ENCODE assay signal across 8 cellular contexts in genomic region chr1:243205028-243205501, GRCh38. TPM values are rescaled to one million over a fixed set of nuclear protein-coding genes. Genes with fewer than 3 reads are reported as not detected.
DNase-seq lines count a peak whose midpoint lies in the region; ATAC-seq, FAIRE-seq and TF ChIP-seq lines count a peak whose summit lies in the region.
"Not testable (repeated sequence)": the region's sequence is repeated elsewhere in the genome, so short reads cannot be mapped to it uniquely, and the experiment has no call there.

No MANE protein-coding gene starts in this region.

- peak; percentile 100 for ATAC-seq in foreskin keratinocyte

- H3K27me3 ChIP-seq in HUES64 (ENCODE audit: insufficient read depth, low read length); bronchial epithelial cell (ENCODE audit: control insufficient read depth, insufficient read depth, low read length); foreskin keratinocyte; kidney epithelial cell (ENCODE audit: control insufficient read depth, insufficient read depth, low read length): not testable (repeated sequence)

- not testable (repeated sequence) for FAIRE-seq in bronchial epithelial cell (lab: Jason Lieb, UNC)

- not testable (repeated sequence) for H3K4me1 ChIP-seq in HUES64 (ENCODE audit: insufficient read depth, low read length); foreskin keratinocyte

- 79% methylated on average over 3 of the region's 3 CpGs for WGBS in HUES64

- H3K9me3 ChIP-seq in HUES64 (ENCODE audit: insufficient read depth, low read depth, low read length); SK-N-MC (ENCODE audit: low read depth, low read length): not testable (repeated sequence)

- TF ChIP-seq CTCF in bronchial epithelial cell (IDR thresholded peaks at IDR 0.05; ENCODE audit: insufficient read depth, low read length, severe bottlenecking); foreskin keratinocyte (conservative IDR thresholded peaks at IDR 0.05); kidney epithelial cell (IDR thresholded peaks at IDR 0.05; ENCODE audit: insufficient read depth, low read length, poor library complexity, severe bottlenecking): not testable (repeated sequence)

- DNase-seq in A172 (ENCODE audit: low spot score), result peak; percentile 95
- DNase-seq in ELR (ENCODE audit: low read depth), result peak; percentile 77
- not testable (repeated sequence) for DNase-seq in SK-N-MC (ENCODE audit: low read depth, low spot score)
- peak; percentile 55 for DNase-seq in bronchial epithelial cell (ENCODE audit: low read depth)
- DNase-seq in foreskin keratinocyte, result peak; percentile 46 to 81
- peak; percentile 23 for DNase-seq in kidney epithelial cell (ENCODE audit: low read depth)
- peak; percentile 22 for DNase-seq in skeletal muscle cell (ENCODE audit: low read depth)

- H3K27ac ChIP-seq in HUES64 (ENCODE audit: low read depth, low read length), result 0 out of 2 replicates have a peak overlapping the region, but pooled peaks have one; percentile 9
- H3K27ac ChIP-seq in SK-N-MC, foreskin keratinocyte: not testable (repeated sequence)

- H3K9ac ChIP-seq in HUES64 (ENCODE audit: low read depth, low read length); SK-N-MC (ENCODE audit: insufficient read length): not testable (repeated sequence)

- not testable (repeated sequence) for H3K4me3 ChIP-seq in HUES64 (ENCODE audit: low read length); bronchial epithelial cell (ENCODE audit: low read depth, low read length); kidney epithelial cell (ENCODE audit: low read depth, low read length); skeletal muscle cell (ENCODE audit: low read depth, low read length)
- H3K4me3 ChIP-seq in SK-N-MC, result peak overlapping the region; percentile 8; the same call in 1 of the 2 replicates

- peaks cover 21% of the 10 kb centered on the region for H3K36me3 ChIP-seq in HUES64 (ENCODE audit: insufficient read depth, low read length)
- peaks cover 12% of the 10 kb centered on the region for H3K36me3 ChIP-seq in SK-N-MC (ENCODE audit: insufficient read depth, low read length)
- not testable (repeated sequence) for H3K36me3 ChIP-seq in bronchial epithelial cell (ENCODE audit: control insufficient read depth, insufficient read depth, low read length); kidney epithelial cell (ENCODE audit: control insufficient read depth, insufficient read depth, low read length)

RNA-seq across cellular contexts. Expression of gene CEP170, which starts 50.0 kb away (rescaled TPM):
- 139 and 179 TPM in 2 replicates for total RNA-seq in A172 (2014; rRNA removed; shearing (Covaris generic))
- 48.2 TPM for polyA plus RNA-seq in HUES64 (2013, experiment 1 of 2)
- 49.6 TPM for polyA plus RNA-seq in HUES64 (2013, experiment 2 of 2)
- total RNA-seq in bronchial epithelial cell (20.7 and 21.6 TPM in 2 replicates), foreskin keratinocyte (49.3 and 59.3 TPM in 2 replicates), kidney epithelial cell (82.0 and 82.2 TPM in 2 replicates)
- polyA plus RNA-seq in foreskin keratinocyte, result 11.6 and 12.0 TPM in 2 replicates

RNA-seq across cellular contexts. Expression of gene SDCCAG8, which starts 50.8 kb away (rescaled TPM):
- total RNA-seq in A172 (2014; rRNA removed; shearing (Covaris generic)), result 40.9 and 65.9 TPM in 2 replicates
- polyA plus RNA-seq in HUES64 (2013, experiment 1 of 2), result 5.9 TPM
- polyA plus RNA-seq in HUES64 (2013, experiment 2 of 2), result 8.8 TPM
- total RNA-seq in bronchial epithelial cell, result 32.4 and 42.6 TPM in 2 replicates
- 38.8 and 46.4 TPM in 2 replicates for total RNA-seq in foreskin keratinocyte
- polyA plus RNA-seq in foreskin keratinocyte, result 46.1 and 56.6 TPM in 2 replicates
- 38.3 and 46.9 TPM in 2 replicates for total RNA-seq in kidney epithelial cell
